ENCODE assay signal across 17 cellular contexts in the genomic region with DNA sequence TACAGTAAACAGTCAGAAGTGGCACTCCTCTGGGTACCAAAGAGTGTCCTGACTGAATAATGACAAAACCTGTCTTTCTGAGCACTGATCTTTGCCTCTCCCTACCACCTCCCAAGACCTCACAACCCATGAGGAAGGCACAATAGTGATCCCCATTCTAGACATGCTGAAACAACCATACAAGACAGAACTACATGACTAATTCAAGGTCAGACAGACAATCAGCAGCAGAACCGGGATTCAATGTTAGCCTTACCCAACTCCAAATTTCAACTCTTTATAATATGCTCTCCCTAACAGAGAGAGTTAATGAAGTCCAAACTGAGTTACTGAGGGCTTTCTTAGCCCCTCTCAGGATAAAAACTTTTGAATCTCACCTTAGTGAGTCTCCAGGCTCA.
A peak's percentile ranks its signal among the peaks of the same experiment; 100 is the strongest.
DNase-seq lines count a peak whose midpoint lies in the region; ATAC-seq and TF ChIP-seq lines count a peak whose summit lies in the region.
"Had no signal": no experiment of that assay in that cellular context is flagged by ENCODE, and none has a peak within 500 bp of the region (broad histone marks: within the 10 kb centered on the region; RNA-seq: fewer than 3 reads in every experiment).

No MANE protein-coding gene starts in this region.

- no peak overlapping the region for H3K4me3 Mint-ChIP-seq in activated T-helper 1 cell treated with anti-CD3 and anti-CD28 coated beads, Interleukin-12 subunit alpha, Interleukin-12 subunit beta, Interleukin-2, Interleukin-4 antibody, amounts not matched to agents 30 ng/mL and 10 ng/mL and 1 ng/mL, durations not matched to agents 14 hours and 24 hours and 36 hours
- H3K4me3 Mint-ChIP-seq in stimulated activated naive B cell treated with anti-CD40 and anti-IgM and Interleukin-4, amounts not matched to agents 10 μg/mL and 1 μg/mL and 100 μg/mL, for 72 hours, result peak overlapping the region; percentile 1 to 4

- no peaks in the 10 kb centered on the region for H3K9me3 Mint-ChIP-seq in activated T-helper 1 cell treated with anti-CD3 and anti-CD28 coated beads, Interleukin-12 subunit alpha, Interleukin-12 subunit beta, Interleukin-2, Interleukin-4 antibody, amounts not matched to agents 30 ng/mL and 10 ng/mL and 1 ng/mL, durations not matched to agents 14 hours and 24 hours and 36 hours
- H3K9me3 Mint-ChIP-seq in stimulated activated naive B cell treated with anti-CD40 and anti-IgM and Interleukin-4, amounts not matched to agents 10 μg/mL and 1 μg/mL and 100 μg/mL, for 72 hours, result no peaks in the 10 kb centered on the region

- DNase-seq in left ventricle myocardium inferior (no peak), Right ventricle myocardium superior (no peak), NCI-H2171 (lab: John Stamatoyannopoulos, UW) (no peak)
- DNase-seq in activated T-helper 1 cell treated with anti-CD3 and anti-CD28 coated beads, Interleukin-12 subunit alpha, Interleukin-12 subunit beta, Interleukin-2, Interleukin-4 antibody, amounts not matched to agents 30 ng/mL and 10 ng/mL and 1 ng/mL, durations not matched to agents 14 hours and 24 hours and 36 hours (ENCODE audit: low spot score), result no peak
- no peak for DNase-seq in stimulated activated naive B cell treated with anti-CD40 and anti-IgM and Interleukin-4, amounts not matched to agents 10 μg/mL and 1 μg/mL and 100 μg/mL, for 72 hours
- DNase-seq: ACHN; aorta; GDM1; NCI-H2029 treated with DMSO at 0.1 percent for 48 hours; NCI-H748 treated with DMSO at 0.1 percent for 48 hours; stimulated activated CD4-positive, alpha-beta T cell treated with anti-CD3 and anti-CD28 coated beads, Interleukin-2, amount 100 ng/mL, for 24 hours; T-helper 2 cell; thyroid gland had no signal

- peaks cover 86% of the 10 kb centered on the region for H3K4me1 ChIP-seq in left ventricle myocardium inferior

- no peak for TF ChIP-seq CTCF in left ventricle myocardium inferior (IDR thresholded peaks at IDR 0.05; ENCODE audit: borderline replicate concordance)

- peaks cover 81% of the 10 kb centered on the region for H3K36me3 Mint-ChIP-seq in activated T-helper 1 cell treated with anti-CD3 and anti-CD28 coated beads, Interleukin-12 subunit alpha, Interleukin-12 subunit beta, Interleukin-2, Interleukin-4 antibody, amounts not matched to agents 30 ng/mL and 10 ng/mL and 1 ng/mL, durations not matched to agents 14 hours and 24 hours and 36 hours (ENCODE audit: low read depth)
- peaks cover 73 to 83% of the 10 kb centered on the region in 2 donors for H3K36me3 Mint-ChIP-seq in stimulated activated naive B cell treated with anti-CD40 and anti-IgM and Interleukin-4, amounts not matched to agents 10 μg/mL and 1 μg/mL and 100 μg/mL, for 72 hours

- H3K4me1 Mint-ChIP-seq in activated T-helper 1 cell treated with anti-CD3 and anti-CD28 coated beads, Interleukin-12 subunit alpha, Interleukin-12 subunit beta, Interleukin-2, Interleukin-4 antibody, amounts not matched to agents 30 ng/mL and 10 ng/mL and 1 ng/mL, durations not matched to agents 14 hours and 24 hours and 36 hours (ENCODE audit: low read depth), result peaks cover 65% of the 10 kb centered on the region
- peaks cover 46 to 90% of the 10 kb centered on the region in 2 donors for H3K4me1 Mint-ChIP-seq in stimulated activated naive B cell treated with anti-CD40 and anti-IgM and Interleukin-4, amounts not matched to agents 10 μg/mL and 1 μg/mL and 100 μg/mL, for 72 hours

- peak overlapping the region; percentile 93 for H3K27ac ChIP-seq in left ventricle myocardium inferior (replicated peaks)
- H3K27ac ChIP-seq: right atrium auricular region, thyroid gland had no signal

- no peak overlapping the region for H3K4me3 ChIP-seq in left ventricle myocardium inferior
- H3K4me3 ChIP-seq: right atrium auricular region, thyroid gland had no signal

- ATAC-seq in Right ventricle myocardium superior (ENCODE audit: poor library complexity) (no peak), esophagus mucosa (peak; percentile 49), HG03565 (IDR thresholded peaks at IDR 0.05; ENCODE audit: unreplicated experiment) (no peak), HG02884 (IDR thresholded peaks at IDR 0.05; ENCODE audit: unreplicated experiment) (no peak)
- peak in 1 of 2 donors; percentile 37 for ATAC-seq in stimulated activated naive B cell treated with anti-CD40 and anti-IgM and Interleukin-4, amounts not matched to agents 10 μg/mL and 1 μg/mL and 100 μg/mL, for 72 hours (replicated peaks)

- H3K27ac Mint-ChIP-seq in activated T-helper 1 cell treated with anti-CD3 and anti-CD28 coated beads, Interleukin-12 subunit alpha, Interleukin-12 subunit beta, Interleukin-2, Interleukin-4 antibody, amounts not matched to agents 30 ng/mL and 10 ng/mL and 1 ng/mL, durations not matched to agents 14 hours and 24 hours and 36 hours, result peak overlapping the region; percentile 42
- H3K27ac Mint-ChIP-seq in stimulated activated naive B cell treated with anti-CD40 and anti-IgM and Interleukin-4, amounts not matched to agents 10 μg/mL and 1 μg/mL and 100 μg/mL, for 72 hours, result peak overlapping the region; percentile 52

- no peaks in the 10 kb centered on the region for H3K9me3 ChIP-seq in left ventricle myocardium inferior (replicated peaks)
- H3K9me3 ChIP-seq: right atrium auricular region, thyroid gland had no signal

- intact Hi-C loops in left ventricle myocardium inferior (cut with micrococcal nuclease) (loop anchor here (10.0 kb wide), 1 partner anchor 61 kb away; no protein-coding TSS in a partner anchor), Right ventricle myocardium superior (cut with DNase I) (no loop called here)
- intact Hi-C loops in activated T-helper 1 cell treated with anti-CD3 and anti-CD28 coated beads, Interleukin-12 subunit alpha, Interleukin-12 subunit beta, Interleukin-2, Interleukin-4 antibody, amounts not matched to agents 30 ng/mL and 10 ng/mL and 1 ng/mL, durations not matched to agents 14 hours and 24 hours and 36 hours (cut with micrococcal nuclease), result no loop called here

- H3K27me3 Mint-ChIP-seq in activated T-helper 1 cell treated with anti-CD3 and anti-CD28 coated beads, Interleukin-12 subunit alpha, Interleukin-12 subunit beta, Interleukin-2, Interleukin-4 antibody, amounts not matched to agents 30 ng/mL and 10 ng/mL and 1 ng/mL, durations not matched to agents 14 hours and 24 hours and 36 hours (ENCODE audit: insufficient read depth), result no peaks in the 10 kb centered on the region
- no peaks in the 10 kb centered on the region for H3K27me3 Mint-ChIP-seq in stimulated activated naive B cell treated with anti-CD40 and anti-IgM and Interleukin-4, amounts not matched to agents 10 μg/mL and 1 μg/mL and 100 μg/mL, for 72 hours

- no peaks in the 10 kb centered on the region for H3K27me3 ChIP-seq in left ventricle myocardium inferior (ENCODE audit: low read depth)
- H3K27me3 ChIP-seq: right atrium auricular region, thyroid gland had no signal

- H3K36me3 ChIP-seq in left ventricle myocardium inferior, result peaks cover 65% of the 10 kb centered on the region
